In genomic region chr9:115250646-115251045, GRCh38 we compare ENCODE assay signal across 12 cellular contexts.
DNase-seq lines count a peak whose midpoint lies in the region; ATAC-seq and TF ChIP-seq lines count a peak whose summit lies in the region.
"Had no signal": no experiment of that assay in that cellular context is flagged by ENCODE, and none has a peak within 500 bp of the region (broad histone marks: within the 10 kb centered on the region; RNA-seq: fewer than 3 reads in every experiment).

No MANE protein-coding gene starts in this region.

- H3K9ac ChIP-seq in SK-N-SH (peak overlapping the region; percentile 35; the same call in 1 of the 2 replicates), rectal smooth muscle tissue (ENCODE audit: low read length) (no peak overlapping the region)

- peaks cover 0 to 7% of the 10 kb centered on the region in 2 experiments for H3K36me3 ChIP-seq in SK-N-SH (replicated peaks in 1 of 2; ENCODE audit: control insufficient read depth in 1 of 2, insufficient read depth in 2 of 2, low read length in 1 of 2)
- no peaks in the 10 kb centered on the region for H3K36me3 ChIP-seq in rectal smooth muscle tissue (ENCODE audit: control insufficient read depth, insufficient read depth, low read length)
- H3K36me3 ChIP-seq: Peyer's patch had no signal

- H3K4me3 ChIP-seq in SK-N-SH (ENCODE audit: low read depth in 2 of 2, low read length in 1 of 2) (no peak overlapping the region), fibroblast of the aortic adventitia (ENCODE audit: low read depth, low read length) (no peak overlapping the region), rectal smooth muscle tissue (ENCODE audit: low read length) (no peak overlapping the region)
- H3K4me3 ChIP-seq: Peyer's patch had no signal

- TF ChIP-seq EP300 in SK-N-SH (IDR thresholded peaks at IDR 0.05; ENCODE audit: borderline replicate concordance in 1 of 2, low read depth in 1 of 2, low read length in 1 of 2): peak; percentile 43 to 98; a peak in 2 of 4 replicates

- H3K27ac Mint-ChIP-seq in effector memory CD8-positive, alpha-beta T cell: no peak overlapping the region
- H3K27ac Mint-ChIP-seq: activated T-helper 1 cell treated with anti-CD3 and anti-CD28 coated beads, Interleukin-12 subunit alpha, Interleukin-12 subunit beta, Interleukin-2, Interleukin-4 antibody, amounts not matched to agents 30 ng/mL and 10 ng/mL and 1 ng/mL, durations not matched to agents 14 hours and 24 hours and 36 hours had no signal

- H3K27ac ChIP-seq in SK-N-SH (ENCODE audit: low read depth in 2 of 2, low read length in 1 of 2): peak overlapping the region; percentile 80 to 96; a peak in 3 of 4 replicates
- H3K27ac ChIP-seq in rectal smooth muscle tissue (ENCODE audit: low read depth, low read length): peak overlapping the region; percentile 61

- peak overlapping the region; percentile 44; the same call in 1 of the 2 replicates for H3K4me2 ChIP-seq in SK-N-SH

- peak; percentile 29; the same call in 1 of the 2 replicates for TF ChIP-seq CTCF in SK-N-SH (IDR thresholded peaks at IDR 0.05)
- TF ChIP-seq CTCF in fibroblast of the aortic adventitia (IDR thresholded peaks at IDR 0.05; ENCODE audit: insufficient read depth, low read length): no peak

- H3K9me3 Mint-ChIP-seq in effector memory CD8-positive, alpha-beta T cell: peaks cover 0 to 2% of the 10 kb centered on the region in 2 donors
- H3K9me3 Mint-ChIP-seq: activated T-helper 1 cell treated with anti-CD3 and anti-CD28 coated beads, Interleukin-12 subunit alpha, Interleukin-12 subunit beta, Interleukin-2, Interleukin-4 antibody, amounts not matched to agents 30 ng/mL and 10 ng/mL and 1 ng/mL, durations not matched to agents 14 hours and 24 hours and 36 hours had no signal

- H3K4me3 Mint-ChIP-seq in effector memory CD8-positive, alpha-beta T cell: no peak overlapping the region
- H3K4me3 Mint-ChIP-seq: activated T-helper 1 cell treated with anti-CD3 and anti-CD28 coated beads, Interleukin-12 subunit alpha, Interleukin-12 subunit beta, Interleukin-2, Interleukin-4 antibody, amounts not matched to agents 30 ng/mL and 10 ng/mL and 1 ng/mL, durations not matched to agents 14 hours and 24 hours and 36 hours had no signal

- 0 out of 2 replicates have a peak, but pooled peaks cover 4% of the 10 kb centered on the region for H3K9me3 ChIP-seq in SK-N-SH
- H3K9me3 ChIP-seq: Peyer's patch had no signal

- POLR2A ChIA-PET in SK-N-SH (lab: Yijun Ruan, JAX): no interaction called here

- no peaks in the 10 kb centered on the region for H3K79me2 ChIP-seq in SK-N-SH (ENCODE audit: insufficient read depth)

- H3K9me2 ChIP-seq in SK-N-SH: no peaks in the 10 kb centered on the region

- H3K36me3 Mint-ChIP-seq in effector memory CD8-positive, alpha-beta T cell (ENCODE audit: insufficient read depth): no peaks in the 10 kb centered on the region

- peaks cover 0 to 24% of the 10 kb centered on the region in 2 donors for H3K27me3 Mint-ChIP-seq in effector memory CD8-positive, alpha-beta T cell

- no peak for ATAC-seq in effector memory CD8-positive, alpha-beta T cell (replicated peaks)

- no peaks in the 10 kb centered on the region for H3K4me1 Mint-ChIP-seq in effector memory CD8-positive, alpha-beta T cell (ENCODE audit: low read depth in 2 of 2)

- CTCF ChIA-PET in SK-N-SH (lab: Yijun Ruan, JAX): no interaction called here

- intact Hi-C loops in cardiac septum (cut with DNase I): no loop called here

- 7% methylated on average over 1 of the region's 1 CpG for WGBS in SK-N-SH (ENCODE audit: low lambda C conversion rate)

- H3K27me3 ChIP-seq in SK-N-SH (ENCODE audit: insufficient read depth) (no peaks in the 10 kb centered on the region), rectal smooth muscle tissue (ENCODE audit: control insufficient read depth, insufficient read depth, low read length) (no peaks in the 10 kb centered on the region)
- H3K27me3 ChIP-seq: Peyer's patch had no signal

- DNase-seq in GM03348 (ENCODE audit: low spot score): peak; percentile 78
- DNase-seq in SK-N-SH: no peak
- peak; percentile 96 for DNase-seq in fibroblast of the aortic adventitia (ENCODE audit: low read depth)
- no peak for DNase-seq in cardiac septum (ENCODE audit: low spot score)
- DNase-seq in stimulated activated CD4-positive, alpha-beta T cell treated with anti-CD3 and anti-CD28 coated beads, Interleukin-12 subunit alpha, Interleukin-12 subunit beta, amount 100 ng/mL, for 4 hours: no peak
- no peak for DNase-seq in SKM-1 treated with dmso at 0.1 percent for 144 hours (lab: John Stamatoyannopoulos, UW; ENCODE audit: unreplicated experiment)
- no peak for DNase-seq in effector memory CD8-positive, alpha-beta T cell
- DNase-seq: DMS153; Peyer's patch; stimulated activated CD4-positive, alpha-beta T cell treated with anti-CD3 and anti-CD28 coated beads, Interleukin-4, amount 100 ng/mL, for 1 hour had no signal

- no peaks in the 10 kb centered on the region for H4K20me1 ChIP-seq in SK-N-SH (ENCODE audit: insufficient read depth)

- peaks cover 14% of the 10 kb centered on the region for H3F3A ChIP-seq in SK-N-SH (replicated peaks; ENCODE audit: insufficient read depth)

- H3K4me1 ChIP-seq in SK-N-SH (ENCODE audit: control insufficient read depth in 1 of 2, insufficient read depth in 2 of 2, low read depth in 1 of 2, low read length in 1 of 2): peaks cover 0 to 11% of the 10 kb centered on the region in 2 experiments; a peak in 3 of 4 replicates
- peaks cover 11% of the 10 kb centered on the region for H3K4me1 ChIP-seq in rectal smooth muscle tissue (ENCODE audit: control insufficient read depth, insufficient read depth, low read length)

- TF ChIP-seq RAD21 in SK-N-SH (IDR thresholded peaks at IDR 0.05; ENCODE audit: low read length): no peak

- no peak overlapping the region for H2AFZ ChIP-seq in SK-N-SH (ENCODE audit: low read depth)

TF ChIP-seq in SK-N-SH, 30 proteins besides CTCF, POLR2A, EP300 and RAD21 (continues in another document):
- TF ChIP-seq RCOR1 (IDR thresholded peaks at IDR 0.05; ENCODE audit: low read length): no peak
- TF ChIP-seq MXI1 (IDR thresholded peaks at IDR 0.05; ENCODE audit: low read depth, low read length): no peak
- TF ChIP-seq RXRA (IDR thresholded peaks at IDR 0.05; ENCODE audit: borderline replicate concordance, low read depth): peak; percentile 81
- peak; percentile 59; the same call in 1 of the 2 replicates for TF ChIP-seq POLR2AphosphoS5 (IDR thresholded peaks at IDR 0.05; ENCODE audit: low read depth, low read length)
- peak; percentile 63; the same call in 1 of the 2 replicates for TF ChIP-seq MEF2A (IDR thresholded peaks at IDR 0.05; ENCODE audit: borderline replicate concordance, low read depth)
- no peak for TF ChIP-seq RFX5 (IDR thresholded peaks at IDR 0.05; ENCODE audit: low read length)
- no peak for TF ChIP-seq GATA2 (CRISPR knock-in tag; IDR thresholded peaks at IDR 0.05)
- TF ChIP-seq REST (IDR thresholded peaks at IDR 0.05; ENCODE audit: low read depth, low read length): peak; percentile 64
- 0 out of 2 replicates have a peak, but pooled peaks have one; percentile 62 for TF ChIP-seq ZBTB33 (IDR thresholded peaks at IDR 0.05; ENCODE audit: borderline replicate concordance, low read depth)
- no peak for TF ChIP-seq SMC3 (IDR thresholded peaks at IDR 0.05; ENCODE audit: low read depth, low read length)
- peak; percentile 20; the same call in 1 of the 2 replicates for TF ChIP-seq ELF1 (IDR thresholded peaks at IDR 0.05)
- peak; percentile 93 for TF ChIP-seq TEAD4 (IDR thresholded peaks at IDR 0.05; ENCODE audit: borderline replicate concordance, insufficient read depth)
- TF ChIP-seq NFIC (IDR thresholded peaks at IDR 0.05; ENCODE audit: borderline replicate concordance): peak; percentile 97
- no peak for TF ChIP-seq CHD2 (IDR thresholded peaks at IDR 0.05; ENCODE audit: low read length, partially characterized antibody)
- no peak for TF ChIP-seq YY1 (IDR thresholded peaks at IDR 0.05; ENCODE audit: low read depth)
- TF ChIP-seq FOXM1 (IDR thresholded peaks at IDR 0.05; ENCODE audit: low read depth): peak; percentile 92

Comparison
In these comparisons a context has a peak if more than half of its experiments do, and no peak if none do; other contexts are left out.
1. DNase-seq: peak in GM03348 (single experiment) and fibroblast of the aortic adventitia (single experiment); none in SK-N-SH (single experiment), cardiac septum (single experiment), stimulated activated CD4-positive, alpha-beta T cell treated with anti-CD3 and anti-CD28 coated beads, Interleukin-12 subunit alpha, Interleukin-12 subunit beta, amount 100 ng/mL, for 4 hours (single experiment), SKM-1 treated with dmso at 0.1 percent for 144 hours (single experiment) and effector memory CD8-positive, alpha-beta T cell (0 of 3).